ENCODE assay signal across 1 cellular context in genomic region chr19:2872175-2872574, GRCh38.
A peak's percentile ranks its signal among the peaks of the same experiment; 100 is the strongest.
TF ChIP-seq lines count a peak whose summit lies in the region.

No MANE protein-coding gene starts in this region.

TF ChIP-seq in HEK293, 187 proteins besides CTCF, POLR2A, EP300 and RAD21:
- peak; percentile 53 for TF ChIP-seq ZNF654 (tag by site-specific recombination; IDR thresholded peaks at IDR 0.05; ENCODE audit: low read depth)
- TF ChIP-seq SCRT2 (tag by site-specific recombination; IDR thresholded peaks at IDR 0.05), result peak; percentile 77
